ENCODE assay signal across 19 cellular contexts in genomic region chr9:72863456-72864094, GRCh38.
"Had no signal": no experiment of that assay in that cellular context is flagged by ENCODE, and none has a peak within 500 bp of the region (broad histone marks: within the 10 kb centered on the region; RNA-seq: fewer than 3 reads in every experiment).

No MANE protein-coding gene starts in this region.

- H3K36me3 ChIP-seq: ascending aorta had no signal

- H3K4me1 ChIP-seq: ascending aorta had no signal

- DNase-seq: activated CD4-positive, alpha-beta T cell treated with anti-CD3 and anti-CD28 coated beads, Interleukin-2, amount 10 ng/mL, durations not matched to agents 24 days and 14 days; activated CD4-positive, alpha-beta T cell treated with anti-CD3 and anti-CD28 coated beads, Interleukin-2, amount 50 U/mL, for 48 hours; activated CD4-positive, CD25-positive, alpha-beta regulatory T cell treated with anti-CD3 and anti-CD28 coated beads, Interleukin-2, amount 50 U/mL, for 72 hours; activated CD8-positive, alpha-beta memory T cell treated with anti-CD3 and anti-CD28 coated beads, Interleukin-2, amount 10 ng/mL, durations not matched to agents 7 days and 5 days; activated effector memory CD4-positive, alpha-beta T cell treated with Interleukin-2 at 50 U/mL for 16 hours; activated naive CD4-positive, alpha-beta T cell; activated T-cell treated with anti-CD3 and anti-CD28 coated beads, Interleukin-2, amount 50 U/mL, for 24 hours; amniotic stem cell; NCI-H1092; NCI-H1417 treated with DMSO at 0.1 percent for 48 hours; NCI-H1694; NCI-H2029; NCI-H2107; NCI-H510A treated with DMSO at 0.1 percent for 48 hours; SIG-M5; T-cell had no signal

- H3K4me3 ChIP-seq: ascending aorta had no signal

- ATAC-seq: activated CD8-positive, alpha-beta memory T cell treated with anti-CD3 and anti-CD28 coated beads, Interleukin-2, amount 10 ng/mL, durations not matched to agents 7 days and 5 days; T-cell; WTC11 had no signal

- H3K4me2 ChIP-seq: KMS-11 had no signal

- H3K27ac ChIP-seq: ascending aorta, KMS-11 had no signal

- H3K9me3 ChIP-seq: ascending aorta had no signal

- H3K27me3 ChIP-seq: ascending aorta had no signal

- H3K9ac ChIP-seq: KMS-11 had no signal
